In genomic region chr2:218271487-218271797, GRCh38 we compare ENCODE assay signal across 8 cellular contexts. TPM values are rescaled to one million over a fixed set of nuclear protein-coding genes. Genes with fewer than 3 reads are reported as not detected.
DNase-seq lines count a peak whose midpoint lies in the region; ATAC-seq, FAIRE-seq and TF ChIP-seq lines count a peak whose summit lies in the region.

No MANE protein-coding gene starts in this region.

- DNase-seq in activated T-cell treated with anti-CD3 and anti-CD28 coated beads, Interleukin-2, amount 50 U/mL, for 4 hours, result no peak
- no peak for DNase-seq in activated T-cell treated with anti-CD3 and anti-CD28 coated beads, Interleukin-2, amount 50 U/mL, for 1 hour
- no peak for DNase-seq in astrocyte (ENCODE audit: low read depth)
- DNase-seq in right lobe of liver, result no peak
- DNase-seq in tibial nerve (ENCODE audit: low spot score in 2 of 2), result no peak
- DNase-seq in stimulated activated naive CD4-positive, alpha-beta T cell (lab: John Stamatoyannopoulos, UW), result no peak
- no peak for DNase-seq in GM19239 (ENCODE audit: insufficient read length, low spot score)

- no peak for TF ChIP-seq EP300 in tibial nerve (IDR thresholded peaks at IDR 0.05)

- FAIRE-seq in astrocyte (lab: Jason Lieb, UNC), result no peak
- FAIRE-seq in GM19239 (lab: Jason Lieb, UNC), result no peak

- H3K9me3 ChIP-seq in astrocyte (ENCODE audit: insufficient read depth, low read depth, low read length) (no peaks in the 10 kb centered on the region), right lobe of liver (no peaks in the 10 kb centered on the region), tibial nerve (no peaks in the 10 kb centered on the region)

- H3K9ac ChIP-seq in astrocyte (ENCODE audit: low read length), result peak overlapping the region; percentile 86

- H3K27me3 Mint-ChIP-seq in activated T-cell treated with anti-CD3 and anti-CD28 coated beads, Interleukin-2, amount 50 U/mL, for 4 hours (ENCODE audit: low read depth), result no peaks in the 10 kb centered on the region
- H3K27me3 Mint-ChIP-seq in astrocyte (ENCODE audit: low read depth, unreplicated experiment), result no peaks in the 10 kb centered on the region

- peaks cover 30% of the 10 kb centered on the region for H3K36me3 Mint-ChIP-seq in activated T-cell treated with anti-CD3 and anti-CD28 coated beads, Interleukin-2, amount 50 U/mL, for 4 hours (ENCODE audit: insufficient read depth)
- H3K36me3 Mint-ChIP-seq in astrocyte (ENCODE audit: low read depth, unreplicated experiment), result peaks cover 15% of the 10 kb centered on the region

- peaks cover 32% of the 10 kb centered on the region for H3K36me3 ChIP-seq in astrocyte (ENCODE audit: insufficient read depth, low read length)
- peaks cover 10 to 41% (median 27%) of the 10 kb centered on the region in 4 donors for H3K36me3 ChIP-seq in right lobe of liver
- peaks cover 0 to 49% (median 17%) of the 10 kb centered on the region in 3 donors for H3K36me3 ChIP-seq in tibial nerve

- peak overlapping the region; percentile 97 for H3K4me3 Mint-ChIP-seq in activated T-cell treated with anti-CD3 and anti-CD28 coated beads, Interleukin-2, amount 50 U/mL, for 4 hours
- H3K4me3 Mint-ChIP-seq in astrocyte (ENCODE audit: unreplicated experiment), result peak overlapping the region; percentile 98

- H3K9me3 Mint-ChIP-seq in activated T-cell treated with anti-CD3 and anti-CD28 coated beads, Interleukin-2, amount 50 U/mL, for 4 hours, result no peaks in the 10 kb centered on the region
- no peaks in the 10 kb centered on the region for H3K9me3 Mint-ChIP-seq in astrocyte (ENCODE audit: unreplicated experiment)

- H3K4me3 ChIP-seq in astrocyte (ENCODE audit: insufficient read depth, low read depth, low read length), result peak overlapping the region; percentile 73
- H3K4me3 ChIP-seq in right lobe of liver, result peak overlapping the region; percentile 66 to 96 (median 95)
- peak overlapping the region in 3 of 4 donors; percentile 90 to 99 (median 94) for H3K4me3 ChIP-seq in tibial nerve

- H3K79me2 ChIP-seq in astrocyte (ENCODE audit: insufficient read depth, low read length), result peaks cover 37% of the 10 kb centered on the region

- peaks cover 41% of the 10 kb centered on the region for H3K4me1 Mint-ChIP-seq in activated T-cell treated with anti-CD3 and anti-CD28 coated beads, Interleukin-2, amount 50 U/mL, for 4 hours (ENCODE audit: low read depth)
- peaks cover 12% of the 10 kb centered on the region for H3K4me1 Mint-ChIP-seq in astrocyte (ENCODE audit: low read depth, unreplicated experiment)

- H3K27ac ChIP-seq in astrocyte (ENCODE audit: low read depth, low read length) (no peak overlapping the region), right lobe of liver (peak overlapping the region in 2 of 3 donors; percentile 45 to 52), tibial nerve (peak overlapping the region; percentile 47 to 95 (median 74))

- intact Hi-C loops in right lobe of liver (cut with DNase I), result no loop called here

- WGBS in right lobe of liver (ENCODE audit: insufficient coverage, low coverage, low lambda C conversion rate, missing lambda C conversion rate), result 15% methylated on average over 4 of the region's 4 CpGs
- 35 to 40% methylated on average over 4 of the region's 4 CpGs for WGBS in tibial nerve, 2 donors

- no peak for TF ChIP-seq POLR2A in right lobe of liver (IDR thresholded peaks at IDR 0.05)
- no peak for TF ChIP-seq POLR2A in tibial nerve (IDR thresholded peaks at IDR 0.05)

- peaks cover 21% of the 10 kb centered on the region for H4K20me1 ChIP-seq in astrocyte (ENCODE audit: insufficient read depth, low read length)

- TF ChIP-seq CTCF in astrocyte (IDR thresholded peaks at IDR 0.05; ENCODE audit: insufficient read depth, low read depth, low read length), result no peak
- TF ChIP-seq CTCF in right lobe of liver (IDR thresholded peaks at IDR 0.05), result no peak
- TF ChIP-seq CTCF in tibial nerve (IDR thresholded peaks at IDR 0.05), result no peak

- H3K4me1 ChIP-seq in astrocyte (ENCODE audit: insufficient read depth, low read length) (peaks cover 17% of the 10 kb centered on the region), right lobe of liver (peaks cover 0 to 32% (median 17%) of the 10 kb centered on the region in 4 donors), tibial nerve (peaks cover 5 to 70% (median 33%) of the 10 kb centered on the region in 4 donors)

- H2AFZ ChIP-seq in astrocyte (ENCODE audit: low read depth, low read length), result no peak overlapping the region

- H3K27ac Mint-ChIP-seq in astrocyte (ENCODE audit: unreplicated experiment), result peak overlapping the region; percentile 1

- no peak for ATAC-seq in activated T-cell treated with anti-CD3 and anti-CD28 coated beads, Interleukin-2, amount 50 U/mL, for 4 hours
- ATAC-seq in right lobe of liver (no peak), GM21786 (IDR thresholded peaks at IDR 0.05; ENCODE audit: unreplicated experiment) (no peak)

- no peaks in the 10 kb centered on the region for H3K27me3 ChIP-seq in astrocyte (ENCODE audit: insufficient read depth, low read length)
- no peaks in the 10 kb centered on the region for H3K27me3 ChIP-seq in right lobe of liver
- H3K27me3 ChIP-seq in tibial nerve, result no peaks in the 10 kb centered on the region

- peak overlapping the region; percentile 87 for H3K4me2 ChIP-seq in astrocyte (ENCODE audit: low read length)

RNA-seq across cellular contexts. Expression of gene PNKD, which starts 1.1 kb away (rescaled TPM):
- 10 to 100 TPM; 14.7 to 19.1 (median 17.8) TPM for total RNA-seq in activated T-cell treated with anti-CD3 and anti-CD28 coated beads, Interleukin-2, amount 50 U/mL, for 4 hours
- 40.9 and 43.3 TPM in 2 replicates for total RNA-seq in astrocyte
- total RNA-seq in right lobe of liver, result 100 to 1,000 TPM in 4 of 6 experiments, 10 to 100 TPM in 2; 78.5 to 137 (median 115) TPM
- 10 to 100 TPM; 62.3 to 68.9 (median 63.6) TPM for total RNA-seq in tibial nerve

RNA-seq across cellular contexts. Expression of gene AAMP, which starts 1.5 kb away (rescaled TPM):
- 100 to 1,000 TPM; 128 to 142 (median 131) TPM for total RNA-seq in activated T-cell treated with anti-CD3 and anti-CD28 coated beads, Interleukin-2, amount 50 U/mL, for 4 hours
- 78.8 and 87.3 TPM in 2 replicates for total RNA-seq in astrocyte
- total RNA-seq in right lobe of liver, result 10 to 100 TPM; 40.0 to 99.5 (median 45.2) TPM
- 100 to 1,000 TPM; 111 to 179 (median 143) TPM for total RNA-seq in tibial nerve

RNA-seq across cellular contexts. Expression of gene GPBAR1, which starts 10.6 kb away (rescaled TPM):
- total RNA-seq in activated T-cell treated with anti-CD3 and anti-CD28 coated beads, Interleukin-2, amount 50 U/mL, for 4 hours, result under 1 TPM; 0.66 to 0.69 (median 0.68) TPM
- total RNA-seq in astrocyte (0.55 and 0.70 TPM in 2 replicates), right lobe of liver (1 to 10 TPM in 2 of 6 experiments, under 1 TPM in 4; 0.56 to 3.2 (median 0.94) TPM), tibial nerve (10 to 100 TPM in 2 of 4 donors, 1 to 10 TPM in 2; 4.6 to 37.8 (median 13.5) TPM)

RNA-seq across cellular contexts. Expression of gene TMBIM1, which starts 20.9 kb away (rescaled TPM):
- 10 to 100 TPM; 49.0 to 60.5 (median 52.8) TPM for total RNA-seq in activated T-cell treated with anti-CD3 and anti-CD28 coated beads, Interleukin-2, amount 50 U/mL, for 4 hours
- total RNA-seq in astrocyte, result 34.8 and 37.2 TPM in 2 replicates
- total RNA-seq in right lobe of liver, result 100 to 1,000 TPM; 101 to 160 (median 126) TPM
- total RNA-seq in tibial nerve, result 100 to 1,000 TPM; 183 to 282 (median 202) TPM

RNA-seq across cellular contexts. Expression of gene ARPC2, which starts 54.5 kb away (rescaled TPM):
- total RNA-seq in activated T-cell treated with anti-CD3 and anti-CD28 coated beads, Interleukin-2, amount 50 U/mL, for 4 hours, result 100 to 1,000 TPM; 381 to 396 (median 382) TPM
- total RNA-seq in astrocyte (521 and 535 TPM in 2 replicates), right lobe of liver (100 to 1,000 TPM in 1 of 6 experiments, 10 to 100 TPM in 5; 54.9 to 110 (median 78.1) TPM), tibial nerve (100 to 1,000 TPM; 193 to 248 (median 222) TPM)
